In the genomic region with DNA sequence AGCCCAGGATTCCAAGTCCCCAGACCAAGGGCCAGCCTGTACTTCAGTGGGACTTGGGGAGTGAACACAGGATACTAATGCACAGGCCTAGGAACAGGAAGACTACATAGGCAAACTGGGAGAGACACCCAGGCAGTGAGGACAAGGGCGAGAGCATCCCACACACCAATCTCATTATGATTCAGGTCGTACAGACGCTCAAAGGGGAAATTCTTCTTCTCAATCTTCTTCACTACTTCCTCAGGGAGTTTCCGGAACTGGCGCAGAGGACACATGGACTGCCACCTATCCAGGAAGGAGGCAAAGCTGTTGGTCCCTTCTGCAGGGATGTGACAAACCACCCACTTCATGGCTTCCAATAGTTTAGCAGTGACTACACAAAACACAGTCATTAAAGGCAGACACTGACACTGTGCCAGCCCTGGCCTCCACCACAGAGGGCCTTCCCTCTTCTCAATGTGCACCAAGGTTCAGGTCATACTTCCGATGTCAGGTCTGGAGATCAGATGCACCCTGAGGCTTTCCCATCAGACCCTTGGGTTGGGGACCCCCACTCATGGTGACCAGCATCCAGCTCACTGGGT, we compare ENCODE assay signal across 18 cellular contexts. TPM values are rescaled to one million over a fixed set of nuclear protein-coding genes. Genes with fewer than 3 reads are reported as not detected.
A peak's percentile ranks its signal among the peaks of the same experiment; 100 is the strongest.
DNase-seq lines count a peak whose midpoint lies in the region; ATAC-seq lines count a peak whose summit lies in the region.
"Had no signal": no experiment of that assay in that cellular context is flagged by ENCODE, and none has a peak within 500 bp of the region (broad histone marks: within the 10 kb centered on the region; RNA-seq: fewer than 3 reads in every experiment).

No MANE protein-coding gene starts in this region.

- POLR2A ChIA-PET in activated CD4-positive, alpha-beta T cell treated with anti-CD3 and anti-CD28 coated beads, Interleukin-2, amount 10 ng/mL, durations not matched to agents 7 days and 5 days (lab: Charles Lee) = no interaction called here

- peaks cover 4% of the 10 kb centered on the region for H3K4me1 Mint-ChIP-seq in activated CD4-positive, alpha-beta T cell treated with anti-CD3 and anti-CD28 coated beads, Interleukin-2, amount 10 ng/mL, durations not matched to agents 24 days and 14 days
- H3K4me1 Mint-ChIP-seq in activated CD4-positive, alpha-beta T cell treated with anti-CD3 and anti-CD28 coated beads, Interleukin-2, amount 10 ng/mL, durations not matched to agents 7 days and 5 days = no peaks in the 10 kb centered on the region
- H3K4me1 Mint-ChIP-seq in activated naive CD8-positive, alpha-beta T cell treated with anti-CD3 and anti-CD28 coated beads for 36 hours = no peaks in the 10 kb centered on the region
- H3K4me1 Mint-ChIP-seq in activated naive CD8-positive, alpha-beta T cell treated with anti-CD3 and anti-CD28 coated beads, Interleukin-2, amount 50 U/mL, for 24 hours = no peaks in the 10 kb centered on the region
- peaks cover 4% of the 10 kb centered on the region for H3K4me1 Mint-ChIP-seq in activated T-helper 17 cell treated with anti-CD3 and anti-CD28 coated beads, Interleukin-2, amount 50 U/mL, for 72 hours
- H3K4me1 Mint-ChIP-seq in stimulated activated effector memory CD8-positive, alpha-beta T cell treated with anti-CD3 and anti-CD28 coated beads, Interleukin-12 subunit alpha, Interleukin-12 subunit beta, amount 100 ng/mL, for 72 hours = peaks cover 18% of the 10 kb centered on the region

- intact Hi-C loops in activated CD4-positive, alpha-beta T cell treated with anti-CD3 and anti-CD28 coated beads, Interleukin-2, amount 10 ng/mL, durations not matched to agents 24 days and 14 days (cut with micrococcal nuclease) = no loop called here

- H3K27ac Mint-ChIP-seq in activated CD4-positive, alpha-beta T cell treated with anti-CD3 and anti-CD28 coated beads, Interleukin-2, amount 10 ng/mL, durations not matched to agents 24 days and 14 days = peak overlapping the region; percentile 22
- no peak overlapping the region for H3K27ac Mint-ChIP-seq in activated CD4-positive, alpha-beta T cell treated with anti-CD3 and anti-CD28 coated beads, Interleukin-2, amount 10 ng/mL, durations not matched to agents 7 days and 5 days
- peak overlapping the region; percentile 11 for H3K27ac Mint-ChIP-seq in activated naive CD8-positive, alpha-beta T cell treated with anti-CD3 and anti-CD28 coated beads for 36 hours
- H3K27ac Mint-ChIP-seq in activated naive CD8-positive, alpha-beta T cell treated with anti-CD3 and anti-CD28 coated beads, Interleukin-2, amount 50 U/mL, for 24 hours = no peak overlapping the region
- H3K27ac Mint-ChIP-seq in activated T-helper 17 cell treated with anti-CD3 and anti-CD28 coated beads, Interleukin-2, amount 50 U/mL, for 72 hours = peak overlapping the region; percentile 63
- H3K27ac Mint-ChIP-seq in stimulated activated effector memory CD8-positive, alpha-beta T cell treated with anti-CD3 and anti-CD28 coated beads, Interleukin-12 subunit alpha, Interleukin-12 subunit beta, amount 100 ng/mL, for 72 hours = peak overlapping the region; percentile 12

- DNase-seq in activated CD4-positive, alpha-beta T cell treated with anti-CD3 and anti-CD28 coated beads, Interleukin-2, amount 10 ng/mL, durations not matched to agents 24 days and 14 days = no peak
- DNase-seq in activated CD4-positive, alpha-beta T cell treated with anti-CD3 and anti-CD28 coated beads, Interleukin-2, amount 10 ng/mL, durations not matched to agents 7 days and 5 days = no peak
- DNase-seq in activated naive CD8-positive, alpha-beta T cell treated with anti-CD3 and anti-CD28 coated beads for 36 hours = no peak
- DNase-seq in activated naive CD8-positive, alpha-beta T cell treated with anti-CD3 and anti-CD28 coated beads, Interleukin-2, amount 50 U/mL, for 24 hours = no peak
- DNase-seq in stimulated activated effector memory CD8-positive, alpha-beta T cell treated with anti-CD3 and anti-CD28 coated beads, Interleukin-12 subunit alpha, Interleukin-12 subunit beta, amount 100 ng/mL, for 72 hours (ENCODE audit: low spot score in 2 of 2) = no peak
- DNase-seq in NCI-H524 (lab: John Stamatoyannopoulos, UW) = no peak
- DNase-seq: 8988T, MG63, NCI-H1417, NCI-H1694 treated with DMSO at 0.1 percent for 48 hours, NCI-H2081 treated with DMSO at 0.1 percent for 48 hours, NCI-H2171 treated with DMSO at 0.1 percent for 48 hours, NCI-H526, OCI-M1, Right ventricle myocardium superior had no signal

- peaks cover 83% of the 10 kb centered on the region for H3K36me3 Mint-ChIP-seq in activated CD4-positive, alpha-beta T cell treated with anti-CD3 and anti-CD28 coated beads, Interleukin-2, amount 10 ng/mL, durations not matched to agents 24 days and 14 days (ENCODE audit: low read depth)
- H3K36me3 Mint-ChIP-seq in activated CD4-positive, alpha-beta T cell treated with anti-CD3 and anti-CD28 coated beads, Interleukin-2, amount 10 ng/mL, durations not matched to agents 7 days and 5 days (ENCODE audit: low read depth) = peaks cover 74% of the 10 kb centered on the region
- H3K36me3 Mint-ChIP-seq in activated naive CD8-positive, alpha-beta T cell treated with anti-CD3 and anti-CD28 coated beads for 36 hours = peaks cover 23% of the 10 kb centered on the region
- peaks cover 74% of the 10 kb centered on the region for H3K36me3 Mint-ChIP-seq in activated naive CD8-positive, alpha-beta T cell treated with anti-CD3 and anti-CD28 coated beads, Interleukin-2, amount 50 U/mL, for 24 hours (ENCODE audit: low read depth)
- H3K36me3 Mint-ChIP-seq in activated T-helper 17 cell treated with anti-CD3 and anti-CD28 coated beads, Interleukin-2, amount 50 U/mL, for 72 hours (ENCODE audit: low read depth) = peaks cover 100% of the 10 kb centered on the region
- H3K36me3 Mint-ChIP-seq in stimulated activated effector memory CD8-positive, alpha-beta T cell treated with anti-CD3 and anti-CD28 coated beads, Interleukin-12 subunit alpha, Interleukin-12 subunit beta, amount 100 ng/mL, for 72 hours = peaks cover 100% of the 10 kb centered on the region

- H3K4me3 Mint-ChIP-seq in activated CD4-positive, alpha-beta T cell treated with anti-CD3 and anti-CD28 coated beads, Interleukin-2, amount 10 ng/mL, durations not matched to agents 24 days and 14 days = no peak overlapping the region
- no peak overlapping the region for H3K4me3 Mint-ChIP-seq in activated CD4-positive, alpha-beta T cell treated with anti-CD3 and anti-CD28 coated beads, Interleukin-2, amount 10 ng/mL, durations not matched to agents 7 days and 5 days
- H3K4me3 Mint-ChIP-seq in activated naive CD8-positive, alpha-beta T cell treated with anti-CD3 and anti-CD28 coated beads for 36 hours = no peak overlapping the region
- no peak overlapping the region for H3K4me3 Mint-ChIP-seq in activated naive CD8-positive, alpha-beta T cell treated with anti-CD3 and anti-CD28 coated beads, Interleukin-2, amount 50 U/mL, for 24 hours
- H3K4me3 Mint-ChIP-seq in activated T-helper 17 cell treated with anti-CD3 and anti-CD28 coated beads, Interleukin-2, amount 50 U/mL, for 72 hours = no peak overlapping the region
- no peak overlapping the region for H3K4me3 Mint-ChIP-seq in stimulated activated effector memory CD8-positive, alpha-beta T cell treated with anti-CD3 and anti-CD28 coated beads, Interleukin-12 subunit alpha, Interleukin-12 subunit beta, amount 100 ng/mL, for 72 hours

- CTCF ChIA-PET in activated CD4-positive, alpha-beta T cell treated with anti-CD3 and anti-CD28 coated beads, Interleukin-2, amount 10 ng/mL, durations not matched to agents 7 days and 5 days (lab: Charles Lee) = no interaction called here

- H3K27me3 Mint-ChIP-seq in activated CD4-positive, alpha-beta T cell treated with anti-CD3 and anti-CD28 coated beads, Interleukin-2, amount 10 ng/mL, durations not matched to agents 24 days and 14 days = no peaks in the 10 kb centered on the region
- no peaks in the 10 kb centered on the region for H3K27me3 Mint-ChIP-seq in activated CD4-positive, alpha-beta T cell treated with anti-CD3 and anti-CD28 coated beads, Interleukin-2, amount 10 ng/mL, durations not matched to agents 7 days and 5 days
- no peaks in the 10 kb centered on the region for H3K27me3 Mint-ChIP-seq in activated naive CD8-positive, alpha-beta T cell treated with anti-CD3 and anti-CD28 coated beads for 36 hours
- no peaks in the 10 kb centered on the region for H3K27me3 Mint-ChIP-seq in activated naive CD8-positive, alpha-beta T cell treated with anti-CD3 and anti-CD28 coated beads, Interleukin-2, amount 50 U/mL, for 24 hours
- H3K27me3 Mint-ChIP-seq in activated T-helper 17 cell treated with anti-CD3 and anti-CD28 coated beads, Interleukin-2, amount 50 U/mL, for 72 hours = no peaks in the 10 kb centered on the region

- H3K9me3 Mint-ChIP-seq in activated CD4-positive, alpha-beta T cell treated with anti-CD3 and anti-CD28 coated beads, Interleukin-2, amount 10 ng/mL, durations not matched to agents 24 days and 14 days = no peaks in the 10 kb centered on the region
- H3K9me3 Mint-ChIP-seq in activated CD4-positive, alpha-beta T cell treated with anti-CD3 and anti-CD28 coated beads, Interleukin-2, amount 10 ng/mL, durations not matched to agents 7 days and 5 days = no peaks in the 10 kb centered on the region
- no peaks in the 10 kb centered on the region for H3K9me3 Mint-ChIP-seq in activated naive CD8-positive, alpha-beta T cell treated with anti-CD3 and anti-CD28 coated beads for 36 hours
- H3K9me3 Mint-ChIP-seq in activated naive CD8-positive, alpha-beta T cell treated with anti-CD3 and anti-CD28 coated beads, Interleukin-2, amount 50 U/mL, for 24 hours = no peaks in the 10 kb centered on the region
- H3K9me3 Mint-ChIP-seq in activated T-helper 17 cell treated with anti-CD3 and anti-CD28 coated beads, Interleukin-2, amount 50 U/mL, for 72 hours = no peaks in the 10 kb centered on the region
- no peaks in the 10 kb centered on the region for H3K9me3 Mint-ChIP-seq in stimulated activated effector memory CD8-positive, alpha-beta T cell treated with anti-CD3 and anti-CD28 coated beads, Interleukin-12 subunit alpha, Interleukin-12 subunit beta, amount 100 ng/mL, for 72 hours

- ATAC-seq in activated naive CD8-positive, alpha-beta T cell treated with anti-CD3 and anti-CD28 coated beads, Interleukin-2, amount 50 U/mL, for 24 hours = no peak
- peak; percentile 67 for ATAC-seq in activated T-helper 17 cell treated with anti-CD3 and anti-CD28 coated beads, Interleukin-2, amount 50 U/mL, for 72 hours (replicated peaks)
- ATAC-seq in stimulated activated effector memory CD8-positive, alpha-beta T cell treated with anti-CD3 and anti-CD28 coated beads, Interleukin-12 subunit alpha, Interleukin-12 subunit beta, amount 100 ng/mL, for 72 hours = peak; percentile 56
- ATAC-seq in HG03175 (IDR thresholded peaks at IDR 0.05; ENCODE audit: unreplicated experiment) = no peak
- ATAC-seq: K562 had no signal

RNA-seq across cellular contexts. Expression of a gene that starts 18.0 kb away (rescaled TPM):
- 197 and 203 TPM in 2 replicates for total RNA-seq in activated CD4-positive, alpha-beta T cell treated with anti-CD3 and anti-CD28 coated beads, Interleukin-2, amount 10 ng/mL, durations not matched to agents 24 days and 14 days
- 100 to 1,000 TPM; 170 to 178 TPM for total RNA-seq in activated CD4-positive, alpha-beta T cell treated with anti-CD3 and anti-CD28 coated beads, Interleukin-2, amount 10 ng/mL, durations not matched to agents 7 days and 5 days
- total RNA-seq in activated naive CD8-positive, alpha-beta T cell treated with anti-CD3 and anti-CD28 coated beads for 36 hours = 100 to 1,000 TPM; 196 to 202 TPM
- total RNA-seq in activated T-helper 17 cell treated with anti-CD3 and anti-CD28 coated beads, Interleukin-2, amount 50 U/mL, for 72 hours = 100 to 1,000 TPM; 155 to 198 TPM

RNA-seq across cellular contexts. Expression of a gene that starts 21.3 kb away (rescaled TPM):
- total RNA-seq in activated CD4-positive, alpha-beta T cell treated with anti-CD3 and anti-CD28 coated beads, Interleukin-2, amount 10 ng/mL, durations not matched to agents 24 days and 14 days = 105 and 110 TPM in 2 replicates
- total RNA-seq in activated CD4-positive, alpha-beta T cell treated with anti-CD3 and anti-CD28 coated beads, Interleukin-2, amount 10 ng/mL, durations not matched to agents 7 days and 5 days = 10 to 100 TPM; 53.4 to 59.9 TPM
- total RNA-seq in activated naive CD8-positive, alpha-beta T cell treated with anti-CD3 and anti-CD28 coated beads for 36 hours = 10 to 100 TPM; 69.7 to 73.9 TPM
- 10 to 100 TPM; 71.4 to 81.3 TPM for total RNA-seq in activated T-helper 17 cell treated with anti-CD3 and anti-CD28 coated beads, Interleukin-2, amount 50 U/mL, for 72 hours

RNA-seq across cellular contexts. Expression of a gene that starts 21.6 kb away (rescaled TPM):
- total RNA-seq in activated CD4-positive, alpha-beta T cell treated with anti-CD3 and anti-CD28 coated beads, Interleukin-2, amount 10 ng/mL, durations not matched to agents 24 days and 14 days = 31.6 and 33.1 TPM in 2 replicates
- total RNA-seq in activated CD4-positive, alpha-beta T cell treated with anti-CD3 and anti-CD28 coated beads, Interleukin-2, amount 10 ng/mL, durations not matched to agents 7 days and 5 days = 10 to 100 TPM; 32.9 to 44.5 TPM
- total RNA-seq in activated naive CD8-positive, alpha-beta T cell treated with anti-CD3 and anti-CD28 coated beads for 36 hours = 10 to 100 TPM; 17.4 to 21.2 TPM
- total RNA-seq in activated T-helper 17 cell treated with anti-CD3 and anti-CD28 coated beads, Interleukin-2, amount 50 U/mL, for 72 hours = 10 to 100 TPM; 23.8 to 25.4 TPM

RNA-seq across cellular contexts. Expression of a gene that starts 37.8 kb away (rescaled TPM):
- 51.4 and 53.9 TPM in 2 replicates for total RNA-seq in activated CD4-positive, alpha-beta T cell treated with anti-CD3 and anti-CD28 coated beads, Interleukin-2, amount 10 ng/mL, durations not matched to agents 24 days and 14 days
- total RNA-seq in activated CD4-positive, alpha-beta T cell treated with anti-CD3 and anti-CD28 coated beads, Interleukin-2, amount 10 ng/mL, durations not matched to agents 7 days and 5 days = 10 to 100 TPM; 33.3 to 39.2 TPM
- 10 to 100 TPM; 44.8 to 46.0 TPM for total RNA-seq in activated naive CD8-positive, alpha-beta T cell treated with anti-CD3 and anti-CD28 coated beads for 36 hours
- total RNA-seq in activated T-helper 17 cell treated with anti-CD3 and anti-CD28 coated beads, Interleukin-2, amount 50 U/mL, for 72 hours = 10 to 100 TPM; 26.1 to 55.9 TPM

RNA-seq across cellular contexts. Expression of a gene that starts 48.2 kb away (rescaled TPM):
- total RNA-seq in activated CD4-positive, alpha-beta T cell treated with anti-CD3 and anti-CD28 coated beads, Interleukin-2, amount 10 ng/mL, durations not matched to agents 24 days and 14 days = 59.0 and 62.2 TPM in 2 replicates
- total RNA-seq in activated CD4-positive, alpha-beta T cell treated with anti-CD3 and anti-CD28 coated beads, Interleukin-2, amount 10 ng/mL, durations not matched to agents 7 days and 5 days = 10 to 100 TPM; 82.4 to 84.6 TPM
- total RNA-seq in activated naive CD8-positive, alpha-beta T cell treated with anti-CD3 and anti-CD28 coated beads for 36 hours = 10 to 100 TPM; 82.3 to 85.0 TPM
- 10 to 100 TPM; 63.1 to 89.5 TPM for total RNA-seq in activated T-helper 17 cell treated with anti-CD3 and anti-CD28 coated beads, Interleukin-2, amount 50 U/mL, for 72 hours

Comparison
In these comparisons a context has a peak if more than half of its experiments do, and no peak if none do; other contexts are left out.
1. H3K27ac Mint-ChIP-seq: peak in activated CD4-positive, alpha-beta T cell treated with anti-CD3 and anti-CD28 coated beads, Interleukin-2, amount 10 ng/mL, durations not matched to agents 24 days and 14 days (single experiment), activated naive CD8-positive, alpha-beta T cell treated with anti-CD3 and anti-CD28 coated beads for 36 hours (single experiment), activated T-helper 17 cell treated with anti-CD3 and anti-CD28 coated beads, Interleukin-2, amount 50 U/mL, for 72 hours (single experiment) and stimulated activated effector memory CD8-positive, alpha-beta T cell treated with anti-CD3 and anti-CD28 coated beads, Interleukin-12 subunit alpha, Interleukin-12 subunit beta, amount 100 ng/mL, for 72 hours (single experiment); none in activated CD4-positive, alpha-beta T cell treated with anti-CD3 and anti-CD28 coated beads, Interleukin-2, amount 10 ng/mL, durations not matched to agents 7 days and 5 days (single experiment) and activated naive CD8-positive, alpha-beta T cell treated with anti-CD3 and anti-CD28 coated beads, Interleukin-2, amount 50 U/mL, for 24 hours (single experiment).
2. ATAC-seq: peak in activated T-helper 17 cell treated with anti-CD3 and anti-CD28 coated beads, Interleukin-2, amount 50 U/mL, for 72 hours (single experiment) and stimulated activated effector memory CD8-positive, alpha-beta T cell treated with anti-CD3 and anti-CD28 coated beads, Interleukin-12 subunit alpha, Interleukin-12 subunit beta, amount 100 ng/mL, for 72 hours (single experiment); none in activated naive CD8-positive, alpha-beta T cell treated with anti-CD3 and anti-CD28 coated beads, Interleukin-2, amount 50 U/mL, for 24 hours (single experiment) and HG03175 (single experiment).